In genomic region chr15:82923744-82924143, GRCh38 we compare ENCODE assay signal across 23 cellular contexts. TPM values are rescaled to one million over a fixed set of nuclear protein-coding genes. Genes with fewer than 3 reads are reported as not detected.
A peak's percentile ranks its signal among the peaks of the same experiment; 100 is the strongest.
DNase-seq lines count a peak whose midpoint lies in the region; ATAC-seq and TF ChIP-seq lines count a peak whose summit lies in the region.
"Had no signal": no experiment of that assay in that cellular context is flagged by ENCODE, and none has a peak within 500 bp of the region (broad histone marks: within the 10 kb centered on the region; RNA-seq: fewer than 3 reads in every experiment).

No MANE protein-coding gene starts in this region.

- no peaks in the 10 kb centered on the region for H3K9me3 Mint-ChIP-seq in neural progenitor cell
- H3K9me3 Mint-ChIP-seq in stimulated activated memory B cell treated with anti-CD40 and anti-IgM and Interleukin-4, amounts not matched to agents 10 μg/mL and 1 μg/mL and 100 μg/mL, for 72 hours, result no peaks in the 10 kb centered on the region
- H3K9me3 Mint-ChIP-seq: CD14-positive monocyte; CD4-positive, alpha-beta T cell; CD8-positive, alpha-beta memory T cell had no signal

- peaks cover under 1% of the 10 kb centered on the region for H3K27me3 Mint-ChIP-seq in neural progenitor cell (ENCODE audit: insufficient read depth, low read depth)
- H3K27me3 Mint-ChIP-seq in stimulated activated memory B cell treated with anti-CD40 and anti-IgM and Interleukin-4, amounts not matched to agents 10 μg/mL and 1 μg/mL and 100 μg/mL, for 72 hours, result no peaks in the 10 kb centered on the region
- H3K27me3 Mint-ChIP-seq: CD4-positive, alpha-beta T cell had no signal

- H3K4me3 ChIP-seq in body of pancreas (no peak overlapping the region), neural progenitor cell (no peak overlapping the region), prostate gland (no peak overlapping the region), stomach (no peak overlapping the region)
- H3K4me3 ChIP-seq: A549; BLaER1 treated with 17β-estradiol and CSF1 and Interleukin-3, amounts not matched to agents 10 nM and 100 nM had no signal

- H3K36me3 Mint-ChIP-seq in neural progenitor cell, result peaks cover 5% of the 10 kb centered on the region
- peaks cover 40% of the 10 kb centered on the region for H3K36me3 Mint-ChIP-seq in stimulated activated memory B cell treated with anti-CD40 and anti-IgM and Interleukin-4, amounts not matched to agents 10 μg/mL and 1 μg/mL and 100 μg/mL, for 72 hours
- H3K36me3 Mint-ChIP-seq: CD14-positive monocyte; CD8-positive, alpha-beta memory T cell had no signal

- peaks cover 95% of the 10 kb centered on the region for H3K4me1 ChIP-seq in body of pancreas
- H3K4me1 ChIP-seq in neural progenitor cell, result no peaks in the 10 kb centered on the region
- peaks cover 17% of the 10 kb centered on the region for H3K4me1 ChIP-seq in prostate gland (replicated peaks)
- H3K4me1 ChIP-seq in stomach, result peaks cover 30 to 48% (median 34%) of the 10 kb centered on the region in 4 donors
- H3K4me1 ChIP-seq: A549; BLaER1 treated with 17β-estradiol and CSF1 and Interleukin-3, amounts not matched to agents 10 nM and 100 nM had no signal

- no peak for TF ChIP-seq EP300 in stomach (IDR thresholded peaks at IDR 0.05)

- H3K36me3 ChIP-seq in body of pancreas (replicated peaks in 1 of 2; ENCODE audit: insufficient read depth in 1 of 2, low read depth in 2 of 2) (no peaks in the 10 kb centered on the region), neural progenitor cell (no peaks in the 10 kb centered on the region), prostate gland (no peaks in the 10 kb centered on the region), stomach (no peaks in the 10 kb centered on the region)
- H3K36me3 ChIP-seq: BE2C; BLaER1 treated with 17β-estradiol and CSF1 and Interleukin-3, amounts not matched to agents 10 nM and 100 nM had no signal

- peaks cover 3% of the 10 kb centered on the region for H3K4me1 Mint-ChIP-seq in neural progenitor cell
- H3K4me1 Mint-ChIP-seq in stimulated activated memory B cell treated with anti-CD40 and anti-IgM and Interleukin-4, amounts not matched to agents 10 μg/mL and 1 μg/mL and 100 μg/mL, for 72 hours, result no peaks in the 10 kb centered on the region
- H3K4me1 Mint-ChIP-seq: CD14-positive monocyte; CD8-positive, alpha-beta memory T cell had no signal

- DNase-seq in body of pancreas, result no peak
- no peak for DNase-seq in neural progenitor cell (ENCODE audit: low spot score)
- DNase-seq in prostate gland (ENCODE audit: low spot score), result no peak
- peak; percentile 26 for DNase-seq in stomach
- DNase-seq in GM10266 (ENCODE audit: extremely low spot score), result no peak
- DNase-seq: 8988T; ACHN; AML-193; BE2C; CD4-positive, alpha-beta T cell; CD8-positive, alpha-beta memory T cell; DMS 273 treated with DMSO at 0.1 percent for 48 hours; DMS79; EL; GDM1; GOT3; H7; HCEC 1CT had no signal

- H3K27ac Mint-ChIP-seq in neural progenitor cell, result peak overlapping the region; percentile 43
- no peak overlapping the region for H3K27ac Mint-ChIP-seq in stimulated activated memory B cell treated with anti-CD40 and anti-IgM and Interleukin-4, amounts not matched to agents 10 μg/mL and 1 μg/mL and 100 μg/mL, for 72 hours
- H3K27ac Mint-ChIP-seq: CD4-positive, alpha-beta T cell; CD8-positive, alpha-beta memory T cell had no signal

- ATAC-seq in body of pancreas (no peak), HG03159 (IDR thresholded peaks at IDR 0.05; ENCODE audit: unreplicated experiment) (no peak)
- no peak for ATAC-seq in stimulated activated memory B cell treated with anti-CD40 and anti-IgM and Interleukin-4, amounts not matched to agents 10 μg/mL and 1 μg/mL and 100 μg/mL, for 72 hours
- ATAC-seq: A549 had no signal

- TF ChIP-seq POLR2A in body of pancreas (IDR thresholded peaks at IDR 0.05) (peak in 1 of 3 donors; percentile 4), prostate gland (IDR thresholded peaks at IDR 0.05) (no peak), stomach (IDR thresholded peaks at IDR 0.05) (no peak)

- H3K27me3 ChIP-seq in body of pancreas (no peaks in the 10 kb centered on the region), neural progenitor cell (no peaks in the 10 kb centered on the region), prostate gland (replicated peaks; ENCODE audit: insufficient read depth) (no peaks in the 10 kb centered on the region), stomach (no peaks in the 10 kb centered on the region)
- H3K27me3 ChIP-seq: BE2C; BLaER1 treated with 17β-estradiol and CSF1 and Interleukin-3, amounts not matched to agents 10 nM and 100 nM had no signal

- TF ChIP-seq CTCF in body of pancreas (IDR thresholded peaks at IDR 0.05), result no peak
- TF ChIP-seq CTCF in neural progenitor cell (IDR thresholded peaks at IDR 0.05), result no peak
- TF ChIP-seq CTCF in prostate gland (IDR thresholded peaks at IDR 0.05), result no peak
- TF ChIP-seq CTCF in stomach (IDR thresholded peaks at IDR 0.05), result no peak
- TF ChIP-seq CTCF in GM10266 (IDR thresholded peaks at IDR 0.05; ENCODE audit: control insufficient read depth, insufficient read depth, low read depth, missing control alignments), result no peak

- no peak overlapping the region for H3K4me2 ChIP-seq in neural progenitor cell
- H3K4me2 ChIP-seq: A549; BLaER1 treated with 17β-estradiol and CSF1 and Interleukin-3, amounts not matched to agents 10 nM and 100 nM had no signal

- no peaks in the 10 kb centered on the region for H3F3A ChIP-seq in neural progenitor cell (ENCODE audit: low read depth)

- H4K20me1 ChIP-seq in neural progenitor cell (ENCODE audit: low read depth), result no peaks in the 10 kb centered on the region

- no peak overlapping the region for H2AFZ ChIP-seq in neural progenitor cell (replicated peaks)

- no peak overlapping the region for H3K4me3 Mint-ChIP-seq in neural progenitor cell
- no peak overlapping the region for H3K4me3 Mint-ChIP-seq in stimulated activated memory B cell treated with anti-CD40 and anti-IgM and Interleukin-4, amounts not matched to agents 10 μg/mL and 1 μg/mL and 100 μg/mL, for 72 hours
- H3K4me3 Mint-ChIP-seq: CD14-positive monocyte; CD4-positive, alpha-beta T cell; CD8-positive, alpha-beta memory T cell had no signal

- no peak overlapping the region for H3K9ac ChIP-seq in neural progenitor cell
- H3K9ac ChIP-seq: BLaER1 treated with 17β-estradiol and CSF1 and Interleukin-3, amounts not matched to agents 10 nM and 100 nM had no signal

- 62 to 69% methylated on average over 5 to 7 of the region's 7 CpGs for WGBS in body of pancreas, 2 donors
- WGBS in prostate gland, result 89% methylated on average over 7 of the region's 7 CpGs
- 52 to 74% (median 61%) methylated on average over 7 of the region's 7 CpGs for WGBS in stomach, 5 donors

- H3K27ac ChIP-seq in body of pancreas (peak overlapping the region; percentile 62 to 100 (median 95)), neural progenitor cell (no peak overlapping the region), prostate gland (peak overlapping the region; percentile 81 to 88), stomach (peak overlapping the region in 3 of 5 donors; percentile 14 to 41 (median 34))
- H3K27ac ChIP-seq: A549; BLaER1 treated with 17β-estradiol and CSF1 and Interleukin-3, amounts not matched to agents 10 nM and 100 nM had no signal

- intact Hi-C loops in body of pancreas (cut with DNase I) (no loop called here), prostate gland (cut with DNase I) (no loop called here), stomach (cut with DNase I; ENCODE audit: low total_unique reads) (no loop called here)

- H3K9me3 ChIP-seq in body of pancreas (no peaks in the 10 kb centered on the region), neural progenitor cell (ENCODE audit: low read depth) (no peaks in the 10 kb centered on the region), prostate gland (no peaks in the 10 kb centered on the region), stomach (no peaks in the 10 kb centered on the region)
- H3K9me3 ChIP-seq: A549; BE2C; BLaER1 treated with 17β-estradiol and CSF1 and Interleukin-3, amounts not matched to agents 10 nM and 100 nM had no signal

- no peaks in the 10 kb centered on the region for H3K79me2 ChIP-seq in neural progenitor cell (ENCODE audit: low read depth)

RNA-seq across cellular contexts. Expression of gene HOMER2, which starts 28.8 kb away (rescaled TPM):
- total RNA-seq in body of pancreas (100 to 1,000 TPM; 331 to 469 TPM), neural progenitor cell (ENCODE audit: low replicate concordance) (25.4 and 259 TPM in 2 replicates), prostate gland (100 to 1,000 TPM; 234 to 445 TPM), stomach (100 to 1,000 TPM in 1 of 5 donors, 10 to 100 TPM in 3, 1 to 10 TPM in 1; 2.9 to 144 (median 85.8) TPM)
- 10 to 100 TPM; 35.7 to 77.1 (median 63.8) TPM for polyA plus RNA-seq in stomach
